ENCODE assay signal across 8 cellular contexts in the genomic region with DNA sequence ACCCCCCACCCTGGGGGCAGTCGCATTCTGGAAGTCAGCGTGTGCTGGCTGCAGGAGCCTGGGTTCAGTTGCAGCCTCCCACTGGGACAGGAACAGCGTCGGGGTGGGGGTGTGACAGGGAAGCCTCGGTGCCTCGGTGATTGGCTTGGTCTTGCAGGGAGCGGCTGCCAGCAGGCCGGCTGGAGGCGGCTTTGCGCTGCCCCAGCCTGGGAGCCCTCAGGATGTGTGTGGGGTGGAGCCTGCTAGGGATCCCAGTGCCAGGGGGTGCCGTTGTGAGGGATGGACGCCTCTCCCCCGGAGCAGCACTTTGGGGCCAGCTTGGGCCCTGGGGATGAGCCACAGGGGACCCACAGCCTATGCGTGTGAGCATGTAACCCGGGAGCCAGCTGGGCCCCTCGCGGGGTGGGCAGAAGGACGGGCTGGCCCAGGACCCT.
DNase-seq lines count a peak whose midpoint lies in the region; ATAC-seq and TF ChIP-seq lines count a peak whose summit lies in the region.

No MANE protein-coding gene starts in this region.

- peak overlapping the region; percentile 42 for H3K4me3 ChIP-seq in H7 (ENCODE audit: insufficient read depth, low read depth, low read length)
- H3K4me3 ChIP-seq in SJCRH30, result peak overlapping the region; percentile 64
- H3K4me3 ChIP-seq in naive thymus-derived CD4-positive, alpha-beta T cell (ENCODE audit: low read length), result no peak overlapping the region

- intact Hi-C loops in naive thymus-derived CD4-positive, alpha-beta T cell (cut with micrococcal nuclease), result no loop called here

- POLR2A ChIA-PET in naive thymus-derived CD4-positive, alpha-beta T cell (lab: Charles Lee), result no interaction called here

- TF ChIP-seq CTCF in GM10266 (IDR thresholded peaks at IDR 0.05; ENCODE audit: control insufficient read depth, insufficient read depth, low read depth, missing control alignments), result no peak

- H3K36me3 Mint-ChIP-seq in naive thymus-derived CD4-positive, alpha-beta T cell, result peaks cover 0 to 4% (median 0%) of the 10 kb centered on the region in 5 donors

- ATAC-seq in naive thymus-derived CD4-positive, alpha-beta T cell, result peak; percentile 33
- ATAC-seq in GM18868 (IDR thresholded peaks at IDR 0.05; ENCODE audit: unreplicated experiment), result no peak
- ATAC-seq in GM19328 (IDR thresholded peaks at IDR 0.05; ENCODE audit: unreplicated experiment), result no peak

- H3K27me3 ChIP-seq in H7 (ENCODE audit: control insufficient read depth, insufficient read depth, low read length) (no peaks in the 10 kb centered on the region), SJCRH30 (no peaks in the 10 kb centered on the region)
- no peaks in the 10 kb centered on the region for H3K27me3 ChIP-seq in naive thymus-derived CD4-positive, alpha-beta T cell (ENCODE audit: control insufficient read depth in 2 of 2, insufficient read depth in 2 of 2, low read length in 2 of 2)

- no peaks in the 10 kb centered on the region for H3K27me3 Mint-ChIP-seq in naive thymus-derived CD4-positive, alpha-beta T cell

- peak; percentile 95 for DNase-seq in H7
- DNase-seq in SJCRH30, result peak; percentile 87 to 88
- peak; percentile 59 for DNase-seq in fibroblast of peridontal ligament (ENCODE audit: extremely low read depth)
- DNase-seq in naive thymus-derived CD4-positive, alpha-beta T cell, result no peak
- DNase-seq in GM10266 (ENCODE audit: extremely low spot score), result no peak
- DNase-seq in NCI-H1930 (lab: John Stamatoyannopoulos, UW), result no peak

- H3K36me3 ChIP-seq in H7 (replicated peaks; ENCODE audit: control insufficient read depth, insufficient read depth, low read length) (no peaks in the 10 kb centered on the region), SJCRH30 (no peaks in the 10 kb centered on the region)
- no peaks in the 10 kb centered on the region for H3K36me3 ChIP-seq in naive thymus-derived CD4-positive, alpha-beta T cell (ENCODE audit: control insufficient read depth in 2 of 3, insufficient read depth in 3 of 3, low read length in 3 of 3)

- H3K4me1 Mint-ChIP-seq in naive thymus-derived CD4-positive, alpha-beta T cell, result peaks cover 0 to 33% (median 20%) of the 10 kb centered on the region in 7 donors

- peaks cover 0 to 2% (median 0%) of the 10 kb centered on the region in 11 donors for H3K9me3 Mint-ChIP-seq in naive thymus-derived CD4-positive, alpha-beta T cell

- peaks cover 43% of the 10 kb centered on the region for H3K4me1 ChIP-seq in SJCRH30
- peaks cover 6% of the 10 kb centered on the region in 2 donors for H3K4me1 ChIP-seq in naive thymus-derived CD4-positive, alpha-beta T cell (ENCODE audit: control insufficient read depth in 2 of 2, insufficient read depth in 2 of 2, low read length in 2 of 2)

- no peaks in the 10 kb centered on the region for H3K9me3 ChIP-seq in SJCRH30 (replicated peaks)
- no peaks in the 10 kb centered on the region for H3K9me3 ChIP-seq in naive thymus-derived CD4-positive, alpha-beta T cell (ENCODE audit: control insufficient read depth in 2 of 3, low read length in 3 of 3)

- peak overlapping the region in 2 of 10 donors; percentile 43 to 54 for H3K4me3 Mint-ChIP-seq in naive thymus-derived CD4-positive, alpha-beta T cell

- CTCF ChIA-PET in naive thymus-derived CD4-positive, alpha-beta T cell (lab: Charles Lee), result interaction anchor here (1.0 kb wide), 1 partner anchor 14 kb away, joined by 3 read pairs; no protein-coding TSS in a partner anchor

- peak overlapping the region; percentile 68 for H3K27ac ChIP-seq in SJCRH30
- H3K27ac ChIP-seq in naive thymus-derived CD4-positive, alpha-beta T cell (ENCODE audit: low read depth, low read length), result no peak overlapping the region

- no peak overlapping the region for H3K27ac Mint-ChIP-seq in naive thymus-derived CD4-positive, alpha-beta T cell

Comparison
In these comparisons a context has a peak if more than half of its experiments do, and no peak if none do; other contexts are left out.
1. DNase-seq: peak in H7 (single experiment), SJCRH30 (2 of 2) and fibroblast of peridontal ligament (single experiment); none in naive thymus-derived CD4-positive, alpha-beta T cell (0 of 9), GM10266 (single experiment) and NCI-H1930 (0 of 2).